Comparison of ENCODE assay signal across 8 cellular contexts in genomic region chr22:28883917-28884753, GRCh38. TPM values are rescaled to one million over a fixed set of nuclear protein-coding genes. Genes with fewer than 3 reads are reported as not detected.
DNase-seq lines count a peak whose midpoint lies in the region; ATAC-seq lines count a peak whose summit lies in the region.

No MANE protein-coding gene starts in this region.

- peak overlapping the region; percentile 50 for H4K91ac ChIP-seq in mesenchymal stem cell (ENCODE audit: low read length)

- intact Hi-C loops in activated CD4-positive, alpha-beta T cell treated with anti-CD3 and anti-CD28 coated beads for 36 hours (cut with DNase I, micrococcal nuclease) = loop anchor here (1.0 to 10.0 kb wide), 11 partner anchors 25 to 965 kb away; partner anchors contain the start of genes CCDC117 (in 2 of the 2), RHBDD3 (in 2 of the 2), AP1B1 (in 1 of the 2) and EWSR1 (in 1 of the 2)

- H3K9me3 Mint-ChIP-seq in activated CD4-positive, alpha-beta T cell treated with anti-CD3 and anti-CD28 coated beads for 36 hours (ENCODE audit: low read depth) = no peaks in the 10 kb centered on the region

- no peak overlapping the region for H2BK5ac ChIP-seq in mesenchymal stem cell (ENCODE audit: low read depth, low read length, poor library complexity, severe bottlenecking)

- H3K27ac Mint-ChIP-seq in activated CD4-positive, alpha-beta T cell treated with anti-CD3 and anti-CD28 coated beads for 36 hours = no peak overlapping the region

- peak overlapping the region in 1 of 2 experiments; percentile 90 for H3K14ac ChIP-seq in mesenchymal stem cell (ENCODE audit: low read length in 2 of 2)

- peaks cover 35 to 37% of the 10 kb centered on the region in 2 donors for H3K4me1 ChIP-seq in duodenal mucosa (ENCODE audit: control insufficient read depth in 1 of 2, insufficient read depth in 2 of 2, low read length in 2 of 2)
- H3K4me1 ChIP-seq in mesenchymal stem cell (ENCODE audit: control insufficient read depth, insufficient read depth, low read depth, low read length) = peaks cover 11% of the 10 kb centered on the region

- peak overlapping the region; percentile 1 for H2BK15ac ChIP-seq in mesenchymal stem cell (ENCODE audit: low read depth, poor library complexity, severe bottlenecking)

- H3K27me3 ChIP-seq in duodenal mucosa (ENCODE audit: control insufficient read depth in 1 of 2, insufficient read depth in 2 of 2, low read length in 2 of 2) (no peaks in the 10 kb centered on the region), mesenchymal stem cell (ENCODE audit: control insufficient read depth in 1 of 2, insufficient read depth in 1 of 2, low read length in 2 of 2) (no peaks in the 10 kb centered on the region)

- ATAC-seq in activated CD4-positive, alpha-beta T cell treated with anti-CD3 and anti-CD28 coated beads for 36 hours = peak; percentile 5
- ATAC-seq in GM19463 (IDR thresholded peaks at IDR 0.05; ENCODE audit: unreplicated experiment) = no peak

- H3K36me3 ChIP-seq in duodenal mucosa (ENCODE audit: control insufficient read depth in 1 of 2, insufficient read depth in 2 of 2, low read length in 2 of 2) (no peaks in the 10 kb centered on the region), mesenchymal stem cell (ENCODE audit: control insufficient read depth in 1 of 2, insufficient read depth in 2 of 2, low read depth in 1 of 2, low read length in 2 of 2) (no peaks in the 10 kb centered on the region)

- peaks cover 28% of the 10 kb centered on the region for H3K27me3 Mint-ChIP-seq in activated CD4-positive, alpha-beta T cell treated with anti-CD3 and anti-CD28 coated beads for 36 hours

- peak overlapping the region in 1 of 2 experiments; percentile 92 for H3K23ac ChIP-seq in mesenchymal stem cell (ENCODE audit: low read length in 2 of 2)

- peak overlapping the region; percentile 66 for H3K4me3 Mint-ChIP-seq in activated CD4-positive, alpha-beta T cell treated with anti-CD3 and anti-CD28 coated beads for 36 hours

- no peak overlapping the region for H3K4ac ChIP-seq in mesenchymal stem cell (ENCODE audit: low read depth in 1 of 2, low read length in 2 of 2)

- H2AFZ ChIP-seq in mesenchymal stem cell (ENCODE audit: low read depth, low read length) = peak overlapping the region; percentile 36

- H3K27ac ChIP-seq in duodenal mucosa (ENCODE audit: low read depth, low read length) (no peak overlapping the region), mesenchymal stem cell (ENCODE audit: low read length, poor library complexity, severe bottlenecking) (no peak overlapping the region), temporal lobe (ENCODE audit: low read depth, low read length) (peak overlapping the region; percentile 41)

- POLR2A ChIA-PET in activated CD4-positive, alpha-beta T cell treated with anti-CD3 and anti-CD28 coated beads for 36 hours (lab: Charles Lee) = interaction anchor here (0.6 kb wide), 1 partner anchor 52 kb away, joined by 5 read pairs; no protein-coding TSS in a partner anchor

- H3K4me2 ChIP-seq in mesenchymal stem cell (ENCODE audit: low read length, poor library complexity, severe bottlenecking) = peak overlapping the region; percentile 99

- no peaks in the 10 kb centered on the region for H3K9me3 ChIP-seq in duodenal mucosa (ENCODE audit: control insufficient read depth in 1 of 2, low read length in 2 of 2)
- H3K9me3 ChIP-seq in mesenchymal stem cell (ENCODE audit: control insufficient read depth, low read length) = no peaks in the 10 kb centered on the region

- peak overlapping the region; percentile 54 to 84 for H3K18ac ChIP-seq in mesenchymal stem cell (ENCODE audit: low read depth in 1 of 2, low read length in 2 of 2)

- peak overlapping the region; percentile 60 for H4K8ac ChIP-seq in mesenchymal stem cell (ENCODE audit: low read length)

- H3K36me3 Mint-ChIP-seq in activated CD4-positive, alpha-beta T cell treated with anti-CD3 and anti-CD28 coated beads for 36 hours (ENCODE audit: low read depth) = no peaks in the 10 kb centered on the region

- WGBS in mesenchymal stem cell = 2% methylated on average over 57 of the region's 79 CpGs

- H3K4me3 ChIP-seq in duodenal mucosa (ENCODE audit: low read depth in 1 of 2, low read length in 2 of 2) = peak overlapping the region; percentile 79
- H3K4me3 ChIP-seq in mesenchymal stem cell (ENCODE audit: insufficient read depth in 1 of 2, low read depth in 1 of 2, low read length in 2 of 2) = peak overlapping the region; percentile 84 to 86

- H2BK120ac ChIP-seq in mesenchymal stem cell (ENCODE audit: low read depth, low read length) = peak overlapping the region; percentile 49

- no peak overlapping the region for H2BK12ac ChIP-seq in mesenchymal stem cell (ENCODE audit: low read length in 2 of 2)

- H3K9ac ChIP-seq in duodenal mucosa (ENCODE audit: low read depth in 1 of 2, low read length in 2 of 2) = peak overlapping the region; percentile 2 to 33
- peak overlapping the region; percentile 73 for H3K9ac ChIP-seq in mesenchymal stem cell (ENCODE audit: low read length)

- CTCF ChIA-PET in activated CD4-positive, alpha-beta T cell treated with anti-CD3 and anti-CD28 coated beads for 36 hours (lab: Charles Lee) = interaction anchor here (0.7 to 1.1 kb wide), 2 partner anchors 11 to 28 kb away, joined by 3 read pairs; no protein-coding TSS in a partner anchor

- H3K4me1 Mint-ChIP-seq in activated CD4-positive, alpha-beta T cell treated with anti-CD3 and anti-CD28 coated beads for 36 hours = peaks cover 18% of the 10 kb centered on the region

- no peak overlapping the region for H2AK5ac ChIP-seq in mesenchymal stem cell (ENCODE audit: low read length, severe bottlenecking)

- peaks cover 20% of the 10 kb centered on the region for H3K79me1 ChIP-seq in mesenchymal stem cell (replicated peaks; ENCODE audit: low read length, poor library complexity, severe bottlenecking)

- DNase-seq in ELR (ENCODE audit: low read depth) = peak; percentile 49
- peak; percentile 40 for DNase-seq in HK-2 (ENCODE audit: unreplicated experiment)
- peak; percentile 57 for DNase-seq in activated CD4-positive, alpha-beta T cell treated with anti-CD3 and anti-CD28 coated beads for 36 hours
- DNase-seq in mesenchymal stem cell = peak; percentile 43
- no peak for DNase-seq in NCI-H2029 treated with DMSO at 0.1 percent for 48 hours (lab: John Stamatoyannopoulos, UW)

RNA-seq across cellular contexts. Expression of gene ZNRF3, which starts 0.8 kb away (rescaled TPM):
- 1 to 10 TPM; 2.3 TPM for total RNA-seq in activated CD4-positive, alpha-beta T cell treated with anti-CD3 and anti-CD28 coated beads for 36 hours
- polyA plus RNA-seq in mesenchymal stem cell (2013, experiment 1 of 2) = 1.8 TPM
- polyA plus RNA-seq in mesenchymal stem cell (2013, experiment 2 of 2) = 2.0 TPM
- 7.6 TPM for total RNA-seq in temporal lobe
